In genomic region chr19:14511245-14511625, GRCh38 we compare ENCODE assay signal across 9 cellular contexts. TPM values are rescaled to one million over a fixed set of nuclear protein-coding genes. Genes with fewer than 3 reads are reported as not detected.
DNase-seq lines count a peak whose midpoint lies in the region; ATAC-seq and TF ChIP-seq lines count a peak whose summit lies in the region.
"Had no signal": no experiment of that assay in that cellular context is flagged by ENCODE, and none has a peak within 500 bp of the region (broad histone marks: within the 10 kb centered on the region; RNA-seq: fewer than 3 reads in every experiment).

No MANE protein-coding gene starts in this region.

- no peaks in the 10 kb centered on the region for H4K20me1 ChIP-seq in H9 (ENCODE audit: control insufficient read depth, insufficient read depth, insufficient read length)

- no peak overlapping the region for H2BK15ac ChIP-seq in H9 (ENCODE audit: low read depth, low read length)

- H3K4me1 Mint-ChIP-seq in H9: peaks cover 8 to 14% of the 10 kb centered on the region in 2 experiments
- H3K4me1 Mint-ChIP-seq in activated CD8-positive, alpha-beta memory T cell treated with anti-CD3 and anti-CD28 coated beads, Interleukin-2, amount 10 ng/mL, durations not matched to agents 7 days and 5 days: peaks cover 51% of the 10 kb centered on the region

- peak overlapping the region in 2 of 3 experiments; percentile 39 to 57; a peak in 3 of 7 replicates for H3K27ac Mint-ChIP-seq in H9
- H3K27ac Mint-ChIP-seq in activated CD8-positive, alpha-beta memory T cell treated with anti-CD3 and anti-CD28 coated beads, Interleukin-2, amount 10 ng/mL, durations not matched to agents 7 days and 5 days: no peak overlapping the region

- H3K4me3 Mint-ChIP-seq in H9: no peak overlapping the region; a peak in 2 of 5 replicates
- H3K4me3 Mint-ChIP-seq in activated CD8-positive, alpha-beta memory T cell treated with anti-CD3 and anti-CD28 coated beads, Interleukin-2, amount 10 ng/mL, durations not matched to agents 7 days and 5 days: no peak overlapping the region

- TF ChIP-seq CTCF in H9 (conservative IDR thresholded peaks at IDR 0.05) (no peak), esophagus squamous epithelium (IDR thresholded peaks at IDR 0.05) (no peak), gastrocnemius medialis (IDR thresholded peaks at IDR 0.05 in 4 of 5, conservative IDR thresholded peaks at IDR 0.05 in 1 of 5) (no peak)

- H3K9me3 ChIP-seq in H9 (ENCODE audit: control insufficient read depth, low read depth, low read length) (no peaks in the 10 kb centered on the region), SJSA1 (replicated peaks) (no peaks in the 10 kb centered on the region), esophagus squamous epithelium (no peaks in the 10 kb centered on the region), gastrocnemius medialis (no peaks in the 10 kb centered on the region)

- no peaks in the 10 kb centered on the region for H3K23me2 ChIP-seq in H9 (ENCODE audit: insufficient read length, low read depth, low read length, poor library complexity, severe bottlenecking)

- no peak overlapping the region for H3K23ac ChIP-seq in H9 (ENCODE audit: insufficient read length, low read depth, low read length)

- no peak for DNase-seq in H9
- DNase-seq in SJSA1 (ENCODE audit: low read depth in 1 of 2, low spot score in 2 of 2): no peak
- no peak for DNase-seq in esophagus squamous epithelium (lab: John Stamatoyannopoulos, UW)
- no peak for DNase-seq in gastrocnemius medialis
- no peak for DNase-seq in activated CD8-positive, alpha-beta memory T cell treated with anti-CD3 and anti-CD28 coated beads, Interleukin-2, amount 10 ng/mL, durations not matched to agents 7 days and 5 days
- DNase-seq: NCI-H1092, retina had no signal

- no CpG with 5 or more reads among the region's 4 CpGs for WGBS in H9 (ENCODE audit: extremely low coverage, insufficient read length, low lambda C conversion rate)
- WGBS in esophagus squamous epithelium, 2 donors: 35 to 45% methylated on average over 4 of the region's 4 CpGs

- intact Hi-C loops in esophagus squamous epithelium (cut with DNase I): no loop called here
- intact Hi-C loops in gastrocnemius medialis (cut with DNase I; ENCODE audit: low total_unique reads): no loop called here

- H4K5ac ChIP-seq in H9 (ENCODE audit: insufficient read length, low read depth, low read length): no peak overlapping the region

- H3K56ac ChIP-seq in H9 (ENCODE audit: insufficient read length, low read depth, low read length): no peak overlapping the region

- no peak overlapping the region for H4K8ac ChIP-seq in H9 (replicated peaks; ENCODE audit: insufficient read length, low read depth, low read length)

- H3K79me1 ChIP-seq in H9 (ENCODE audit: insufficient read depth, low read depth, low read length, poor library complexity, severe bottlenecking): peaks cover 5% of the 10 kb centered on the region

- peaks cover 18 to 27% (median 21%) of the 10 kb centered on the region in 3 experiments; a peak in 6 of 7 replicates for H3K36me3 Mint-ChIP-seq in H9 (ENCODE audit: insufficient read depth in 1 of 3, low read depth in 3 of 3)
- H3K36me3 Mint-ChIP-seq in activated CD8-positive, alpha-beta memory T cell treated with anti-CD3 and anti-CD28 coated beads, Interleukin-2, amount 10 ng/mL, durations not matched to agents 7 days and 5 days: peaks cover 23% of the 10 kb centered on the region

- H3T11ph ChIP-seq in H9 (ENCODE audit: low read length): no peak overlapping the region

- no peak overlapping the region for H3K4me3 ChIP-seq in SJSA1
- peak overlapping the region in 2 of 4 donors; percentile 13 to 40 for H3K4me3 ChIP-seq in esophagus squamous epithelium
- H3K4me3 ChIP-seq in gastrocnemius medialis: no peak overlapping the region

- H3K27me3 Mint-ChIP-seq in H9 (ENCODE audit: low read depth): peaks cover 2% of the 10 kb centered on the region; the same call in 1 of the 2 replicates
- no peaks in the 10 kb centered on the region for H3K27me3 Mint-ChIP-seq in activated CD8-positive, alpha-beta memory T cell treated with anti-CD3 and anti-CD28 coated beads, Interleukin-2, amount 10 ng/mL, durations not matched to agents 7 days and 5 days

- no peak overlapping the region for H3K9ac ChIP-seq in H9 (ENCODE audit: extremely low read depth, insufficient read length, low read length)

- CTCF ChIA-PET in activated CD8-positive, alpha-beta memory T cell treated with anti-CD3 and anti-CD28 coated beads, Interleukin-2, amount 10 ng/mL, durations not matched to agents 7 days and 5 days (lab: Charles Lee): interaction anchor here (0.7 kb wide), 1 partner anchor 10 kb away, joined by 3 read pairs; no protein-coding TSS in a partner anchor

- H3K27me3 ChIP-seq in H9 (ENCODE audit: insufficient read depth, low read length): no peaks in the 10 kb centered on the region
- no peaks in the 10 kb centered on the region for H3K27me3 ChIP-seq in SJSA1 (replicated peaks)
- H3K27me3 ChIP-seq in esophagus squamous epithelium: no peaks in the 10 kb centered on the region
- H3K27me3 ChIP-seq in gastrocnemius medialis: no peaks in the 10 kb centered on the region

- no peak overlapping the region for H3K27ac ChIP-seq in H9 (ENCODE audit: insufficient read length, low read depth, low read length)
- H3K27ac ChIP-seq in SJSA1: peak overlapping the region; percentile 24
- peak overlapping the region; percentile 87 to 100 (median 100) for H3K27ac ChIP-seq in esophagus squamous epithelium
- H3K27ac ChIP-seq in gastrocnemius medialis: peak overlapping the region; percentile 45 to 70 (median 58)

- ATAC-seq in gastrocnemius medialis: no peak
- no peak for ATAC-seq in HG03457 (IDR thresholded peaks at IDR 0.05; ENCODE audit: unreplicated experiment)
- ATAC-seq in GM19351 (IDR thresholded peaks at IDR 0.05; ENCODE audit: unreplicated experiment): no peak
- no peak for ATAC-seq in activated CD8-positive, alpha-beta memory T cell treated with anti-CD3 and anti-CD28 coated beads, Interleukin-2, amount 10 ng/mL, durations not matched to agents 7 days and 5 days

- H2AFZ ChIP-seq in H9 (ENCODE audit: low read length): no peak overlapping the region

- H2AK5ac ChIP-seq in H9 (ENCODE audit: insufficient read length, low read length): no peak overlapping the region

- H4K91ac ChIP-seq in H9 (ENCODE audit: insufficient read length, low read depth, low read length): no peak overlapping the region

- TF ChIP-seq POLR2A in esophagus squamous epithelium (IDR thresholded peaks at IDR 0.05) (no peak), gastrocnemius medialis (IDR thresholded peaks at IDR 0.05) (no peak)

- no peak overlapping the region for H2BK12ac ChIP-seq in H9 (ENCODE audit: insufficient read length, low read depth, low read length)

- no peak overlapping the region for H2BK20ac ChIP-seq in H9 (ENCODE audit: low read depth, low read length, poor library complexity, severe bottlenecking)

- no peak overlapping the region for H3K4ac ChIP-seq in H9 (ENCODE audit: low read depth, low read length)

- H2BK120ac ChIP-seq in H9 (ENCODE audit: low read depth, low read length, poor library complexity, severe bottlenecking): no peak overlapping the region

- H3K4me1 ChIP-seq in H9 (ENCODE audit: insufficient read depth, low read length) (no peaks in the 10 kb centered on the region), SJSA1 (replicated peaks) (peaks cover 39% of the 10 kb centered on the region), esophagus squamous epithelium (peaks cover 25 to 95% (median 56%) of the 10 kb centered on the region in 3 donors), gastrocnemius medialis (peaks cover 24 to 27% of the 10 kb centered on the region in 2 donors)

- H3K36me3 ChIP-seq in SJSA1: peaks cover 31% of the 10 kb centered on the region
- H3K36me3 ChIP-seq in esophagus squamous epithelium: peaks cover 19 to 34% (median 23%) of the 10 kb centered on the region in 3 donors
- H3K36me3 ChIP-seq in gastrocnemius medialis: peaks cover 0 to 19% of the 10 kb centered on the region in 2 donors

- no peaks in the 10 kb centered on the region for H3K9me3 Mint-ChIP-seq in H9
- H3K9me3 Mint-ChIP-seq in activated CD8-positive, alpha-beta memory T cell treated with anti-CD3 and anti-CD28 coated beads, Interleukin-2, amount 10 ng/mL, durations not matched to agents 7 days and 5 days (ENCODE audit: low read depth): no peaks in the 10 kb centered on the region

- H3K18ac ChIP-seq in H9 (ENCODE audit: insufficient read length, low read depth, low read length): no peak overlapping the region

- no peak overlapping the region for H3K4me2 ChIP-seq in H9 (ENCODE audit: insufficient read depth, insufficient read length, low read length)

- in situ Hi-C loops in gastrocnemius medialis (cut with MboI; ENCODE audit: low sequenced_read_pairs in 4 of 4): loop anchor here in 1 of 4 donors (10.0 kb wide), 1 partner anchor 54 kb away; no protein-coding TSS in a partner anchor

- H3K79me2 ChIP-seq in H9 (ENCODE audit: insufficient read depth, low read length): peaks cover 4% of the 10 kb centered on the region; the same call in 1 of the 2 replicates

- no peak overlapping the region for H2BK5ac ChIP-seq in H9 (ENCODE audit: insufficient read length, low read length)

- no peak overlapping the region for H3K14ac ChIP-seq in H9 (ENCODE audit: insufficient read depth, low read length)

RNA-seq across cellular contexts. Expression of gene DNAJB1, which starts 7.0 kb away (rescaled TPM):
- 77.7 and 87.0 TPM in 2 replicates for total RNA-seq in H9 (2021)
- total RNA-seq in SJSA1 (2014; rRNA removed; shearing (Covaris generic)): 126 and 146 TPM in 2 replicates
- 100 to 1,000 TPM; 182 to 294 (median 224) TPM for total RNA-seq in esophagus squamous epithelium
- 10 to 100 TPM; 12.3 to 27.3 (median 16.6) TPM for total RNA-seq in gastrocnemius medialis
- 100 to 1,000 TPM in 1 of 2 experiments, 10 to 100 TPM in 1; 86.0 to 103 TPM for total RNA-seq in activated CD8-positive, alpha-beta memory T cell treated with anti-CD3 and anti-CD28 coated beads, Interleukin-2, amount 10 ng/mL, durations not matched to agents 7 days and 5 days

RNA-seq across cellular contexts. Expression of gene GIPC1, which starts 15.3 kb away (rescaled TPM):
- 70.6 and 75.0 TPM in 2 replicates for total RNA-seq in H9 (2021)
- total RNA-seq in SJSA1 (2014; rRNA removed; shearing (Covaris generic)): 148 and 234 TPM in 2 replicates
- total RNA-seq in esophagus squamous epithelium: 100 to 1,000 TPM; 147 to 432 (median 243) TPM
- total RNA-seq in gastrocnemius medialis: 10 to 100 TPM; 18.4 to 70.3 (median 54.7) TPM
- total RNA-seq in activated CD8-positive, alpha-beta memory T cell treated with anti-CD3 and anti-CD28 coated beads, Interleukin-2, amount 10 ng/mL, durations not matched to agents 7 days and 5 days: 10 to 100 TPM; 26.2 to 30.8 TPM

RNA-seq across cellular contexts. Expression of gene TECR, which starts 18.2 kb away (rescaled TPM):
- 162 and 164 TPM in 2 replicates for total RNA-seq in H9 (2021)
- total RNA-seq in SJSA1 (2014; rRNA removed; shearing (Covaris generic)): 43.9 and 56.9 TPM in 2 replicates
- total RNA-seq in esophagus squamous epithelium: 100 to 1,000 TPM; 130 to 290 (median 190) TPM
- 100 to 1,000 TPM in 2 of 4 donors, 10 to 100 TPM in 2; 56.2 to 155 (median 113) TPM for total RNA-seq in gastrocnemius medialis
- total RNA-seq in activated CD8-positive, alpha-beta memory T cell treated with anti-CD3 and anti-CD28 coated beads, Interleukin-2, amount 10 ng/mL, durations not matched to agents 7 days and 5 days: 100 to 1,000 TPM; 142 to 176 TPM

RNA-seq across cellular contexts. Expression of gene PTGER1, which starts 36.1 kb away (rescaled TPM):
- total RNA-seq in H9 (2021) (0.63 and 0.66 TPM in 2 replicates), esophagus squamous epithelium (1 to 10 TPM in 1 of 4 donors, under 1 TPM in 2, not detected in 1; 0.31 to 1.3 (median 0.38) TPM), gastrocnemius medialis (under 1 TPM in 1 of 4 donors, not detected in 3; 0.29 TPM)
- total RNA-seq in SJSA1 (2014; rRNA removed; shearing (Covaris generic)): not detected in 2 replicates
- under 1 TPM in 1 of 2 experiments, not detected in 1; 0.40 TPM for total RNA-seq in activated CD8-positive, alpha-beta memory T cell treated with anti-CD3 and anti-CD28 coated beads, Interleukin-2, amount 10 ng/mL, durations not matched to agents 7 days and 5 days
